2 cellular contexts compared by ENCODE assay signal in the genomic region with DNA sequence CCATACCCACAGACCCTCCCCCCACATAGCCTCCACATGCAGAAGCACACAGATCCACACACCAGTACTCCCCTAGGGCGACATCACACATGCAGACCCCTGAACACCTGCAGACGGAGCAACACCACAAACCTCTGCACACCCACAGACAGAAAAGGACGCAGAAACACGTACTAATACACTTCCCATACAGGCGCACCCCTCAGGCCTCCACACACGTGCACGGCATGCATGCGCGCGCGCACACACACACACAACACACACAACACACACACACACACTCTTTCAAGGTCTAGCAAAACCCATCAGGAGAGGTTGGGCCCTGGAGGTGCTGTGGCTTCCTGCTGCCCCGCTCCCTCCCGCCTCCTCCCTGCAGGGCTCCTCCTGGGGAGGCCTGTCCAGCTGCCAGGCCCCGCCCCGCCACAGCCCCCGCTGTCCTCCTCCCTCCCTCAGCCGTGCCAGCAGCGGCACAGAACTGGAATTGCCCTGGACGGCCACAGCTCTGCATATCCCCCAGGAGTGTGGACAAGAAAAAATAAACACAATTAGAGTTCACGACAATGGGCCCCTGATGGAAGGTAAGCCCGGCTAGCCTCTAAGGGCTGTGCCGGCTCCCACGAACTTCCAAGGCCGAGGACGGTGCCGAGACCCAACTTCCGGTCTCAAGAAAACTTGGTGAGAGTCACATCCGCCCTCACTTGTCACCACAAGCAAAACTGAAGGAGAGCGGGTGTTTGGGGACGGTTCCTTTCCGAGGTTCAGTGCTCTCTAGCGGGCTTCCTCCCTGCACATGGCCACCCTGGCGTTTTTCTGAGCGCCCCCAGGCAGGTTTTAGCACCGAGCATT.
TF ChIP-seq lines count a peak whose summit lies in the region.

No MANE protein-coding gene starts in this region.

TF ChIP-seq in HEK293, 187 proteins besides CTCF, POLR2A, EP300 and RAD21 (continued from another document and continues in another):
- no peak for TF ChIP-seq BCL11B (tag by site-specific recombination; IDR thresholded peaks at IDR 0.05; ENCODE audit: low read depth)
- peak; percentile 96 for TF ChIP-seq ZIC2 (tag by site-specific recombination; IDR thresholded peaks at IDR 0.05)
- peak; percentile 81 for TF ChIP-seq SP2 (tag by site-specific recombination; IDR thresholded peaks at IDR 0.05)
- no peak for TF ChIP-seq ZNF37A (tag by site-specific recombination; IDR thresholded peaks at IDR 0.05)
- TF ChIP-seq, protein P1, sequence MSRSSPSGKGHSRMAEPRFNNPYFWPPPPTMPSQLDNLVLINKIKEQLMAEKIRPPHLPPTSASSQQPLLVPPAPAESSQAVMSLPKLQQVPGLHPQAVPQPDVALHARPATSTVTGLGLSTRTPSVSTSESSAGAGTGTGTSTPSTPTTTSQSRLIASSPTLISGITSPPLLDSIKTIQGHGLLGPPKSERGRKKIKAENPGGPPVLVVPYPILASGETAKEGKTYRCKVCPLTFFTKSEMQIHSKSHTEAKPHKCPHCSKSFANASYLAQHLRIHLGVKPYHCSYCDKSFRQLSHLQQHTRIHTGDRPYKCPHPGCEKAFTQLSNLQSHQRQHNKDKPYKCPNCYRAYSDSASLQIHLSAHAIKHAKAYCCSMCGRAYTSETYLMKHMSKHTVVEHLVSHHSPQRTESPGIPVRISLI (tag by site-specific recombination; IDR thresholded peaks at IDR 0.05): no peak
- no peak for TF ChIP-seq ZNF677 (tag by site-specific recombination; IDR thresholded peaks at IDR 0.05)
- TF ChIP-seq ZNF843 (tag by site-specific recombination; IDR thresholded peaks at IDR 0.05): no peak; the same call in 1 of the 2 replicates
- no peak for TF ChIP-seq ZBTB7A (tag by site-specific recombination; IDR thresholded peaks at IDR 0.05; ENCODE audit: low read depth)
- TF ChIP-seq ZNF350 (tag by site-specific recombination; IDR thresholded peaks at IDR 0.05): no peak
- TF ChIP-seq, protein P2, sequence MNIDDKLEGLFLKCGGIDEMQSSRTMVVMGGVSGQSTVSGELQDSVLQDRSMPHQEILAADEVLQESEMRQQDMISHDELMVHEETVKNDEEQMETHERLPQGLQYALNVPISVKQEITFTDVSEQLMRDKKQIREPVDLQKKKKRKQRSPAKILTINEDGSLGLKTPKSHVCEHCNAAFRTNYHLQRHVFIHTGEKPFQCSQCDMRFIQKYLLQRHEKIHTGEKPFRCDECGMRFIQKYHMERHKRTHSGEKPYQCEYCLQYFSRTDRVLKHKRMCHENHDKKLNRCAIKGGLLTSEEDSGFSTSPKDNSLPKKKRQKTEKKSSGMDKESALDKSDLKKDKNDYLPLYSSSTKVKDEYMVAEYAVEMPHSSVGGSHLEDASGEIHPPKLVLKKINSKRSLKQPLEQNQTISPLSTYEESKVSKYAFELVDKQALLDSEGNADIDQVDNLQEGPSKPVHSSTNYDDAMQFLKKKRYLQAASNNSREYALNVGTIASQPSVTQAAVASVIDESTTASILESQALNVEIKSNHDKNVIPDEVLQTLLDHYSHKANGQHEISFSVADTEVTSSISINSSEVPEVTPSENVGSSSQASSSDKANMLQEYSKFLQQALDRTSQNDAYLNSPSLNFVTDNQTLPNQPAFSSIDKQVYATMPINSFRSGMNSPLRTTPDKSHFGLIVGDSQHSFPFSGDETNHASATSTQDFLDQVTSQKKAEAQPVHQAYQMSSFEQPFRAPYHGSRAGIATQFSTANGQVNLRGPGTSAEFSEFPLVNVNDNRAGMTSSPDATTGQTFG (tag by site-specific recombination; IDR thresholded peaks at IDR 0.05; ENCODE audit: borderline replicate concordance): no peak
- TF ChIP-seq BCL11A (tag by site-specific recombination; IDR thresholded peaks at IDR 0.05; ENCODE audit: low read depth): no peak
- peak; percentile 95 for TF ChIP-seq ZNF341 (tag by site-specific recombination; IDR thresholded peaks at IDR 0.05; ENCODE audit: low read depth)
- no peak; the same call in 1 of the 2 replicates for TF ChIP-seq KLF9 (tag by site-specific recombination; IDR thresholded peaks at IDR 0.05; ENCODE audit: low read depth)
- TF ChIP-seq, protein P3, sequence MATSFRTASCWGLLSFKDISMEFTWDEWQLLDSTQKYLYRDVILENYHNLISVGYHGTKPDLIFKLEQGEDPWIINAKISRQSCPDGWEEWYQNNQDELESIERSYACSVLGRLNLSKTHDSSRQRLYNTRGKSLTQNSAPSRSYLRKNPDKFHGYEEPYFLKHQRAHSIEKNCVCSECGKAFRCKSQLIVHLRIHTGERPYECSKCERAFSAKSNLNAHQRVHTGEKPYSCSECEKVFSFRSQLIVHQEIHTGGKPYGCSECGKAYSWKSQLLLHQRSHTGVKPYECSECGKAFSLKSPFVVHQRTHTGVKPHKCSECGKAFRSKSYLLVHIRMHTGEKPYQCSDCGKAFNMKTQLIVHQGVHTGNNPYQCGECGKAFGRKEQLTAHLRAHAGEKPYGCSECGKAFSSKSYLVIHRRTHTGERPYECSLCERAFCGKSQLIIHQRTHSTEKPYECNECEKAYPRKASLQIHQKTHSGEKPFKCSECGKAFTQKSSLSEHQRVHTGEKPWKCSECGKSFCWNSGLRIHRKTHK (tag by site-specific recombination; IDR thresholded peaks at IDR 0.05): no peak
- no peak for TF ChIP-seq ZNF558 (tag by site-specific recombination; IDR thresholded peaks at IDR 0.05)
- TF ChIP-seq ZNF23 (tag by site-specific recombination; IDR thresholded peaks at IDR 0.05; ENCODE audit: borderline replicate concordance): no peak
- no peak for TF ChIP-seq ZNF140 (tag by site-specific recombination; IDR thresholded peaks at IDR 0.05)
- TF ChIP-seq, protein P4, sequence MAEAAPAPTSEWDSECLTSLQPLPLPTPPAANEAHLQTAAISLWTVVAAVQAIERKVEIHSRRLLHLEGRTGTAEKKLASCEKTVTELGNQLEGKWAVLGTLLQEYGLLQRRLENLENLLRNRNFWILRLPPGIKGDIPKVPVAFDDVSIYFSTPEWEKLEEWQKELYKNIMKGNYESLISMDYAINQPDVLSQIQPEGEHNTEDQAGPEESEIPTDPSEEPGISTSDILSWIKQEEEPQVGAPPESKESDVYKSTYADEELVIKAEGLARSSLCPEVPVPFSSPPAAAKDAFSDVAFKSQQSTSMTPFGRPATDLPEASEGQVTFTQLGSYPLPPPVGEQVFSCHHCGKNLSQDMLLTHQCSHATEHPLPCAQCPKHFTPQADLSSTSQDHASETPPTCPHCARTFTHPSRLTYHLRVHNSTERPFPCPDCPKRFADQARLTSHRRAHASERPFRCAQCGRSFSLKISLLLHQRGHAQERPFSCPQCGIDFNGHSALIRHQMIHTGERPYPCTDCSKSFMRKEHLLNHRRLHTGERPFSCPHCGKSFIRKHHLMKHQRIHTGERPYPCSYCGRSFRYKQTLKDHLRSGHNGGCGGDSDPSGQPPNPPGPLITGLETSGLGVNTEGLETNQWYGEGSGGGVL (tag by site-specific recombination; IDR thresholded peaks at IDR 0.05): peak; percentile 2; the same call in 1 of the 2 replicates
- no peak for TF ChIP-seq ZNF157 (tag by site-specific recombination; IDR thresholded peaks at IDR 0.05)
- no peak for TF ChIP-seq ZNF658 (tag by site-specific recombination; IDR thresholded peaks at IDR 0.05)
- TF ChIP-seq ZNF791 (tag by site-specific recombination; IDR thresholded peaks at IDR 0.05): no peak
- peak; percentile 47 for TF ChIP-seq KLF8 (tag by site-specific recombination; IDR thresholded peaks at IDR 0.05)

TF ChIP-seq in K562, 482 proteins besides CTCF, POLR2A, EP300 and RAD21 (continued from another document and continues in another):
- TF ChIP-seq, protein P5, sequence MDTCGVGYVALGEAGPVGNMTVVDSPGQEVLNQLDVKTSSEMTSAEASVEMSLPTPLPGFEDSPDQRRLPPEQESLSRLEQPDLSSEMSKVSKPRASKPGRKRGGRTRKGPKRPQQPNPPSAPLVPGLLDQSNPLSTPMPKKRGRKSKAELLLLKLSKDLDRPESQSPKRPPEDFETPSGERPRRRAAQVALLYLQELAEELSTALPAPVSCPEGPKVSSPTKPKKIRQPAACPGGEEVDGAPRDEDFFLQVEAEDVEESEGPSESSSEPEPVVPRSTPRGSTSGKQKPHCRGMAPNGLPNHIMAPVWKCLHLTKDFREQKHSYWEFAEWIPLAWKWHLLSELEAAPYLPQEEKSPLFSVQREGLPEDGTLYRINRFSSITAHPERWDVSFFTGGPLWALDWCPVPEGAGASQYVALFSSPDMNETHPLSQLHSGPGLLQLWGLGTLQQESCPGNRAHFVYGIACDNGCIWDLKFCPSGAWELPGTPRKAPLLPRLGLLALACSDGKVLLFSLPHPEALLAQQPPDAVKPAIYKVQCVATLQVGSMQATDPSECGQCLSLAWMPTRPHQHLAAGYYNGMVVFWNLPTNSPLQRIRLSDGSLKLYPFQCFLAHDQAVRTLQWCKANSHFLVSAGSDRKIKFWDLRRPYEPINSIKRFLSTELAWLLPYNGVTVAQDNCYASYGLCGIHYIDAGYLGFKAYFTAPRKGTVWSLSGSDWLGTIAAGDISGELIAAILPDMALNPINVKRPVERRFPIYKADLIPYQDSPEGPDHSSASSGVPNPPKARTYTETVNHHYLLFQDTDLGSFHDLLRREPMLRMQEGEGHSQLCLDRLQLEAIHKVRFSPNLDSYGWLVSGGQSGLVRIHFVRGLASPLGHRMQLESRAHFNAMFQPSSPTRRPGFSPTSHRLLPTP (IDR thresholded peaks at IDR 0.05; ENCODE audit: borderline replicate concordance, extremely low read depth, insufficient read length): no peak
- TF ChIP-seq TAF1 (IDR thresholded peaks at IDR 0.05; ENCODE audit: control insufficient read depth, extremely low read depth, insufficient read depth, low read length, severe bottlenecking): peak; percentile 67
- no peak for TF ChIP-seq ZNF324 (CRISPR knock-in tag; IDR thresholded peaks at IDR 0.05)
- TF ChIP-seq KLF6 (CRISPR knock-in tag; IDR thresholded peaks at IDR 0.05; ENCODE audit: borderline replicate concordance): no peak
- no peak for TF ChIP-seq ZEB2 (IDR thresholded peaks at IDR 0.05)
- no peak for TF ChIP-seq ZNF12 (CRISPR knock-in tag; IDR thresholded peaks at IDR 0.05)
- TF ChIP-seq RBM25 (IDR thresholded peaks at IDR 0.05; ENCODE audit: low read depth, low read length, severe bottlenecking): no peak
- TF ChIP-seq, protein P6, sequence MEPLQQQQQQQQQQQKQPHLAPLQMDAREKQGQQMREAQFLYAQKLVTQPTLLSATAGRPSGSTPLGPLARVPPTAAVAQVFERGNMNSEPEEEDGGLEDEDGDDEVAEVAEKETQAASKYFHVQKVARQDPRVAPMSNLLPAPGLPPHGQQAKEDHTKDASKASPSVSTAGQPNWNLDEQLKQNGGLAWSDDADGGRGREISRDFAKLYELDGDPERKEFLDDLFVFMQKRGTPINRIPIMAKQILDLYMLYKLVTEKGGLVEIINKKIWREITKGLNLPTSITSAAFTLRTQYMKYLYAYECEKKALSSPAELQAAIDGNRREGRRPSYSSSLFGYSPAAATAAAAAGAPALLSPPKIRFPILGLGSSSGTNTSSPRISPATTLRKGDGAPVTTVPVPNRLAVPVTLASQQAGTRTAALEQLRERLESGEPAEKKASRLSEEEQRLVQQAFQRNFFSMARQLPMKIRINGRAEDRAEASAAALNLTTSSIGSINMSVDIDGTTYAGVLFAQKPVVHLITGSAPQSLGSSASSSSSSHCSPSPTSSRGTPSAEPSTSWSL (CRISPR knock-in tag; IDR thresholded peaks at IDR 0.05; ENCODE audit: borderline replicate concordance): no peak
- no peak for TF ChIP-seq SIX5 (IDR thresholded peaks at IDR 0.05; ENCODE audit: borderline replicate concordance in 1 of 2, insufficient read depth in 1 of 2, low read depth in 1 of 2, low read length in 2 of 2)
- peak; percentile 35; the same call in 1 of the 2 replicates for TF ChIP-seq HCFC1 (IDR thresholded peaks at IDR 0.05; ENCODE audit: low read depth, low read length)
- TF ChIP-seq, protein P7, sequence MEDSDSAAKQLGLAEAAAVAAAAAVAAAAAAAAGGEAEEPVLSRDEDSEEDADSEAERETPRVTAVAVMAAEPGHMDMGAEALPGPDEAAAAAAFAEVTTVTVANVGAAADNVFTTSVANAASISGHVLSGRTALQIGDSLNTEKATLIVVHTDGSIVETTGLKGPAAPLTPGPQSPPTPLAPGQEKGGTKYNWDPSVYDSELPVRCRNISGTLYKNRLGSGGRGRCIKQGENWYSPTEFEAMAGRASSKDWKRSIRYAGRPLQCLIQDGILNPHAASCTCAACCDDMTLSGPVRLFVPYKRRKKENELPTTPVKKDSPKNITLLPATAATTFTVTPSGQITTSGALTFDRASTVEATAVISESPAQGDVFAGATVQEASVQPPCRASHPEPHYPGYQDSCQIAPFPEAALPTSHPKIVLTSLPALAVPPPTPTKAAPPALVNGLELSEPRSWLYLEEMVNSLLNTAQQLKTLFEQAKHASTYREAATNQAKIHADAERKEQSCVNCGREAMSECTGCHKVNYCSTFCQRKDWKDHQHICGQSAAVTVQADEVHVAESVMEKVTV (CRISPR knock-in tag; IDR thresholded peaks at IDR 0.05): no peak; the same call in 1 of the 2 replicates
- TF ChIP-seq, protein P8, sequence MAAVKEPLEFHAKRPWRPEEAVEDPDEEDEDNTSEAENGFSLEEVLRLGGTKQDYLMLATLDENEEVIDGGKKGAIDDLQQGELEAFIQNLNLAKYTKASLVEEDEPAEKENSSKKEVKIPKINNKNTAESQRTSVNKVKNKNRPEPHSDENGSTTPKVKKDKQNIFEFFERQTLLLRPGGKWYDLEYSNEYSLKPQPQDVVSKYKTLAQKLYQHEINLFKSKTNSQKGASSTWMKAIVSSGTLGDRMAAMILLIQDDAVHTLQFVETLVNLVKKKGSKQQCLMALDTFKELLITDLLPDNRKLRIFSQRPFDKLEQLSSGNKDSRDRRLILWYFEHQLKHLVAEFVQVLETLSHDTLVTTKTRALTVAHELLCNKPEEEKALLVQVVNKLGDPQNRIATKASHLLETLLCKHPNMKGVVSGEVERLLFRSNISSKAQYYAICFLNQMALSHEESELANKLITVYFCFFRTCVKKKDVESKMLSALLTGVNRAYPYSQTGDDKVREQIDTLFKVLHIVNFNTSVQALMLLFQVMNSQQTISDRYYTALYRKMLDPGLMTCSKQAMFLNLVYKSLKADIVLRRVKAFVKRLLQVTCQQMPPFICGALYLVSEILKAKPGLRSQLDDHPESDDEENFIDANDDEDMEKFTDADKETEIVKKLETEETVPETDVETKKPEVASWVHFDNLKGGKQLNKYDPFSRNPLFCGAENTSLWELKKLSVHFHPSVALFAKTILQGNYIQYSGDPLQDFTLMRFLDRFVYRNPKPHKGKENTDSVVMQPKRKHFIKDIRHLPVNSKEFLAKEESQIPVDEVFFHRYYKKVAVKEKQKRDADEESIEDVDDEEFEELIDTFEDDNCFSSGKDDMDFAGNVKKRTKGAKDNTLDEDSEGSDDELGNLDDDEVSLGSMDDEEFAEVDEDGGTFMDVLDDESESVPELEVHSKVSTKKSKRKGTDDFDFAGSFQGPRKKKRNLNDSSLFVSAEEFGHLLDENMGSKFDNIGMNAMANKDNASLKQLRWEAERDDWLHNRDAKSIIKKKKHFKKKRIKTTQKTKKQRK (IDR thresholded peaks at IDR 0.05; ENCODE audit: borderline replicate concordance, low read depth, low read length): no peak
- TF ChIP-seq SMARCE1 (IDR thresholded peaks at IDR 0.05): no peak; the same call in 1 of the 2 replicates
- no peak for TF ChIP-seq MTF1 (CRISPR knock-in tag; IDR thresholded peaks at IDR 0.05; ENCODE audit: borderline replicate concordance)
- TF ChIP-seq ZNF76 (CRISPR knock-in tag; IDR thresholded peaks at IDR 0.05; ENCODE audit: borderline replicate concordance): no peak
- peak; percentile 79 for TF ChIP-seq L3MBTL2 (IDR thresholded peaks at IDR 0.05)
- no peak for TF ChIP-seq PPARD (CRISPR knock-in tag; IDR thresholded peaks at IDR 0.05)
- peak; percentile 95 for TF ChIP-seq GABPA (tag; conservative IDR thresholded peaks at IDR 0.05; ENCODE audit: low read depth)
- no peak for TF ChIP-seq PRMT5 (CRISPR knock-in tag; IDR thresholded peaks at IDR 0.05)
- no peak for TF ChIP-seq IRF2 (CRISPR knock-in tag; IDR thresholded peaks at IDR 0.05)
